In genomic region chr1:205052689-205053088, GRCh38 we compare ENCODE assay signal across 18 cellular contexts. TPM values are rescaled to one million over a fixed set of nuclear protein-coding genes. Genes with fewer than 3 reads are reported as not detected.
A peak's percentile ranks its signal among the peaks of the same experiment; 100 is the strongest.
DNase-seq lines count a peak whose midpoint lies in the region; ATAC-seq and TF ChIP-seq lines count a peak whose summit lies in the region.
"Had no signal": no experiment of that assay in that cellular context is flagged by ENCODE, and none has a peak within 500 bp of the region (broad histone marks: within the 10 kb centered on the region; RNA-seq: fewer than 3 reads in every experiment).

No MANE protein-coding gene starts in this region.

- CTCF ChIA-PET in WTC11 (lab: Charles Lee) = interaction anchor here (0.8 to 4.2 kb wide), 11 partner anchors 9 to 176 kb away, joined by 3 to 51 read pairs (median 6); partner anchors contain the start of gene CNTN2

- no peak overlapping the region for H2BK120ac ChIP-seq in neuronal stem cell (ENCODE audit: low read depth, low read length)

- H3K14ac ChIP-seq in neuronal stem cell (ENCODE audit: low read length) = no peak overlapping the region

- H3K4me2 ChIP-seq in neuronal stem cell (ENCODE audit: insufficient read depth, low read length, poor library complexity, severe bottlenecking) = no peak overlapping the region
- H3K4me2 ChIP-seq: SK-N-SH had no signal

- no peaks in the 10 kb centered on the region for H3K27me3 Mint-ChIP-seq in WTC11 (ENCODE audit: low read depth)

- no peak overlapping the region for H3K27ac ChIP-seq in neuronal stem cell (replicated peaks; ENCODE audit: low read length)
- H3K27ac ChIP-seq: 22Rv1 had no signal

- POLR2A ChIA-PET in WTC11 (lab: Charles Lee) = no interaction called here

- no peak overlapping the region for H3K4me3 Mint-ChIP-seq in WTC11

- peak; percentile 44 for ATAC-seq in WTC11

- no peak overlapping the region for H3K27ac Mint-ChIP-seq in WTC11

- TF ChIP-seq CTCF in WTC11 (IDR thresholded peaks at IDR 0.05) = no peak

- no peak overlapping the region for H4K8ac ChIP-seq in neuronal stem cell (ENCODE audit: low read depth, low read length)

- peak overlapping the region; percentile 82 for H2AK5ac ChIP-seq in neuronal stem cell (ENCODE audit: low read depth, low read length)

- no peak overlapping the region for H2BK5ac ChIP-seq in neuronal stem cell (ENCODE audit: low read length)

- H3K4me1 ChIP-seq in neuronal stem cell (ENCODE audit: control insufficient read depth in 2 of 2, insufficient read depth in 1 of 2, low read depth in 1 of 2, low read length in 2 of 2) = peaks cover 0 to 6% of the 10 kb centered on the region in 2 donors

- peak overlapping the region; percentile 53 for H3K18ac ChIP-seq in neuronal stem cell (ENCODE audit: low read length)

- H3K36me3 ChIP-seq in neuronal stem cell (replicated peaks in 1 of 2; ENCODE audit: control insufficient read depth in 2 of 2, insufficient read depth in 2 of 2, low read length in 2 of 2) = no peaks in the 10 kb centered on the region

- DNase-seq in NCI-H1417 (lab: John Stamatoyannopoulos, UW) (peak in 2 of 3 experiments; percentile 11 to 58), NCI-H1417 treated with DMSO at 0.1 percent for 48 hours (lab: John Stamatoyannopoulos, UW) (no peak), NCI-H1436 treated with DMSO at 0.1 percent for 48 hours (lab: John Stamatoyannopoulos, UW) (peak; percentile 35), WTC11 (ENCODE audit: low spot score) (no peak), neuronal stem cell (ENCODE audit: low spot score) (no peak), OCI-M1 (lab: John Stamatoyannopoulos, UW) (no peak), NCI-H345 treated with DMSO at 0.1 percent for 48 hours (lab: John Stamatoyannopoulos, UW; ENCODE audit: unreplicated experiment) (no peak), anterior cingulate cortex (lab: John Stamatoyannopoulos, UW) (no peak)
- DNase-seq: AML-193, DMS 273 treated with DMSO at 0.1 percent for 48 hours, DND-41, NCI-H1092 treated with DMSO at 0.1 percent for 48 hours, NCI-H510A treated with DMSO at 0.1 percent for 48 hours, SHP77, SK-N-SH had no signal

- H3K23ac ChIP-seq in neuronal stem cell (ENCODE audit: low read depth, low read length, poor library complexity) = no peak overlapping the region

- no peak overlapping the region for H3K4ac ChIP-seq in neuronal stem cell (ENCODE audit: low read length)

- H2BK12ac ChIP-seq in neuronal stem cell (ENCODE audit: low read length) = no peak overlapping the region

- H3K79me1 ChIP-seq in neuronal stem cell (ENCODE audit: low read depth, low read length) = no peaks in the 10 kb centered on the region

- no peaks in the 10 kb centered on the region for H3K4me1 Mint-ChIP-seq in WTC11

- no peak overlapping the region for H3K4me3 ChIP-seq in neuronal stem cell (ENCODE audit: low read length in 2 of 2)

- no peaks in the 10 kb centered on the region for H3K9me3 ChIP-seq in neuronal stem cell (replicated peaks in 1 of 2; ENCODE audit: control insufficient read depth in 2 of 2, insufficient read depth in 1 of 2, low read depth in 1 of 2, low read length in 2 of 2)
- H3K9me3 ChIP-seq: SK-N-SH had no signal

- no peak overlapping the region for H3K9ac ChIP-seq in neuronal stem cell (ENCODE audit: low read depth, low read length, poor library complexity)
- H3K9ac ChIP-seq: SK-N-SH had no signal

- no peaks in the 10 kb centered on the region for H3K9me3 Mint-ChIP-seq in WTC11

- no peak overlapping the region for H4K91ac ChIP-seq in neuronal stem cell (ENCODE audit: low read depth, low read length, poor library complexity)

- peaks cover 0 to 61% (median 0%) of the 10 kb centered on the region in 3 experiments for H3K27me3 ChIP-seq in neuronal stem cell (ENCODE audit: control insufficient read depth in 3 of 3, insufficient read depth in 3 of 3, low read depth in 1 of 3, low read length in 3 of 3)

- no peak overlapping the region for H2BK15ac ChIP-seq in neuronal stem cell (ENCODE audit: low read length)

- H2AFZ ChIP-seq in neuronal stem cell (ENCODE audit: low read length) = no peak overlapping the region

- WGBS in neuronal stem cell (ENCODE audit: extremely low coverage in 2 of 2, insufficient read length in 2 of 2, insufficient replicate concordance in 1 of 2), 2 donors = no CpG with 5 or more reads among the region's 11 CpGs

- H3K36me3 Mint-ChIP-seq in WTC11 = no peaks in the 10 kb centered on the region

TF ChIP-seq in WTC11, 78 proteins besides CTCF, POLR2A, EP300 and RAD21:
- TF ChIP-seq HMGA2 (CRISPR knock-in tag; IDR thresholded peaks at IDR 0.05) = no peak
- TF ChIP-seq, protein P1, sequence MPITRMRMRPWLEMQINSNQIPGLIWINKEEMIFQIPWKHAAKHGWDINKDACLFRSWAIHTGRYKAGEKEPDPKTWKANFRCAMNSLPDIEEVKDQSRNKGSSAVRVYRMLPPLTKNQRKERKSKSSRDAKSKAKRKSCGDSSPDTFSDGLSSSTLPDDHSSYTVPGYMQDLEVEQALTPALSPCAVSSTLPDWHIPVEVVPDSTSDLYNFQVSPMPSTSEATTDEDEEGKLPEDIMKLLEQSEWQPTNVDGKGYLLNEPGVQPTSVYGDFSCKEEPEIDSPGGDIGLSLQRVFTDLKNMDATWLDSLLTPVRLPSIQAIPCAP (CRISPR knock-in tag; IDR thresholded peaks at IDR 0.05) = no peak

RNA-seq across cellular contexts. Expression of gene CNTN2, which starts 9.7 kb away (rescaled TPM):
- total RNA-seq in WTC11 (2021) = 0.89 to 1.3 TPM (median 1.2 TPM) in 3 replicates
- 0.66 TPM for polyA plus RNA-seq in neuronal stem cell (2013, experiment 1 of 2)
- polyA plus RNA-seq in neuronal stem cell (2013, experiment 2 of 2) = 0.66 TPM
- total RNA-seq: G401, LHCN-M2 had no signal

RNA-seq across cellular contexts. Expression of gene TMEM81, which starts 31.6 kb away (rescaled TPM):
- 5.7 to 7.5 TPM (median 5.7 TPM) in 3 replicates for total RNA-seq in WTC11 (2021)
- polyA plus RNA-seq in neuronal stem cell (2013, experiment 1 of 2) = 2.2 TPM
- polyA plus RNA-seq in neuronal stem cell (2013, experiment 2 of 2) = 2.4 TPM

Comparison
In these comparisons a context has a peak if more than half of its experiments do, and no peak if none do; other contexts are left out.
1. DNase-seq: peak in NCI-H1417 (2 of 3) and NCI-H1436 treated with DMSO at 0.1 percent for 48 hours (single experiment); none in NCI-H1417 treated with DMSO at 0.1 percent for 48 hours (single experiment), WTC11 (single experiment), neuronal stem cell (single experiment), OCI-M1 (single experiment), NCI-H345 treated with DMSO at 0.1 percent for 48 hours (single experiment) and anterior cingulate cortex (0 of 58).